Comparison of ENCODE assay signal across 17 cellular contexts in genomic region chr4:185890196-185890595, GRCh38.
DNase-seq lines count a peak whose midpoint lies in the region; ATAC-seq, FAIRE-seq and TF ChIP-seq lines count a peak whose summit lies in the region.
"Had no signal": no experiment of that assay in that cellular context is flagged by ENCODE, and none has a peak within 500 bp of the region (broad histone marks: within the 10 kb centered on the region; RNA-seq: fewer than 3 reads in every experiment).

No MANE protein-coding gene starts in this region.

- no peak for TF ChIP-seq EP300 in H1 (IDR thresholded peaks at IDR 0.05; ENCODE audit: borderline replicate concordance in 1 of 2, low read depth in 2 of 2, low read length in 2 of 2)

- TF ChIP-seq CTCF in H1 (IDR thresholded peaks at IDR 0.05; ENCODE audit: control extremely low read depth in 1 of 3, insufficient read depth in 1 of 3, low read depth in 1 of 3, low read length in 3 of 3), result no peak

- no peak overlapping the region for H2BK20ac ChIP-seq in H1 (ENCODE audit: low read length)

- H3K56ac ChIP-seq in H1 (replicated peaks; ENCODE audit: insufficient read length, low read depth, low read length), result no peak overlapping the region

- no peak overlapping the region for H4K8ac ChIP-seq in H1 (ENCODE audit: extremely low read depth, insufficient read depth, low read length)
- no peak overlapping the region for H4K8ac ChIP-seq in neuronal stem cell (ENCODE audit: low read depth, low read length)

- WGBS in GM23248 (ENCODE audit: low coverage in 1 of 2, low lambda C conversion rate in 2 of 2, missing lambda C conversion rate in 2 of 2), 2 experiments, result 13 to 22% methylated on average over 5 of the region's 5 CpGs
- 98% methylated on average over 5 of the region's 5 CpGs; no CpG with 5 or more reads in 1 of the 2 experiments for WGBS in H1 (ENCODE audit: extremely low coverage in 1 of 2, insufficient coverage in 1 of 2, insufficient read length in 1 of 2, insufficient replicate concordance in 2 of 2, low coverage in 1 of 2, low lambda C conversion rate in 2 of 2, missing lambda C conversion rate in 1 of 2), 2 experiments
- no CpG with 5 or more reads among the region's 5 CpGs for WGBS in neuronal stem cell (ENCODE audit: extremely low coverage in 2 of 2, insufficient read length in 2 of 2, insufficient replicate concordance in 1 of 2), 2 donors

- no peak overlapping the region for H4K5ac ChIP-seq in H1 (ENCODE audit: insufficient read length, low read depth, low read length)

- H4K20me1 ChIP-seq in GM23248 (ENCODE audit: insufficient read depth) (no peaks in the 10 kb centered on the region), H1 (replicated peaks in 1 of 2; ENCODE audit: control insufficient read depth in 1 of 2, insufficient read depth in 2 of 2, low read length in 2 of 2) (no peaks in the 10 kb centered on the region)

- H3K9ac ChIP-seq in GM23248 (no peak overlapping the region), H1 (replicated peaks in 1 of 4; ENCODE audit: extremely low read depth in 1 of 4, low read depth in 3 of 4, low read length in 3 of 4) (no peak overlapping the region), neuronal stem cell (ENCODE audit: low read depth, low read length, poor library complexity) (no peak overlapping the region)

- TF ChIP-seq POLR2A in H1 (IDR thresholded peaks at IDR 0.05; ENCODE audit: control extremely low read depth in 1 of 2, low read depth in 2 of 2, low read length in 2 of 2), result no peak

- H3K9me2 ChIP-seq in GM23248 (ENCODE audit: insufficient read depth), result no peaks in the 10 kb centered on the region

- H4K91ac ChIP-seq in H1 (replicated peaks; ENCODE audit: insufficient read length, low read length) (no peak overlapping the region), neuronal stem cell (ENCODE audit: low read depth, low read length, poor library complexity) (no peak overlapping the region)

- H2AK5ac ChIP-seq in H1 (ENCODE audit: low read depth, low read length) (no peak overlapping the region), neuronal stem cell (ENCODE audit: low read depth, low read length) (no peak overlapping the region)

- DNase-seq in GM23248 (no peak), H1 (ENCODE audit: low read depth in 1 of 2, low spot score in 2 of 2) (no peak), neuronal stem cell (ENCODE audit: low spot score) (no peak), NCI-H128 (lab: John Stamatoyannopoulos, UW; ENCODE audit: unreplicated experiment) (no peak)
- no peak for DNase-seq in activated CD8-positive, alpha-beta memory T cell treated with anti-CD3 and anti-CD28 coated beads, Interleukin-2, amount 50 U/mL, for 48 hours
- DNase-seq: BE2C; CD4-positive, alpha-beta memory T cell; DMS153; DMS79 treated with DMSO at 0.1 percent for 48 hours; GF-D8; IMR-90; KBM-7 had no signal

- in situ Hi-C loops in GM23248 (cut with MboI), result no loop called here

- H3K4me3 ChIP-seq in GM23248 (no peak overlapping the region), H1 (ENCODE audit: extremely low read depth in 1 of 4, insufficient read depth in 2 of 4, low read depth in 3 of 4, low read length in 4 of 4) (no peak overlapping the region), neuronal stem cell (ENCODE audit: low read length in 2 of 2) (no peak overlapping the region)
- H3K4me3 ChIP-seq: A549 had no signal

- H3K18ac ChIP-seq in H1 (ENCODE audit: extremely low read depth, low read length) (no peak overlapping the region), neuronal stem cell (ENCODE audit: low read length) (peak overlapping the region; percentile 55)

- 0 out of 2 replicates have a peak overlapping the region, but pooled peaks have one; percentile 63 for H2BK12ac ChIP-seq in H1 (ENCODE audit: low read depth, low read length)
- H2BK12ac ChIP-seq in neuronal stem cell (ENCODE audit: low read length), result no peak overlapping the region

- POLR2A ChIA-PET in H1 (lab: Charles Lee; ENCODE audit: partially characterized antibody), result interaction anchor here (0.6 kb wide), 1 partner anchor 119 kb away, joined by 3 read pairs; no protein-coding TSS in a partner anchor

- no peak for ATAC-seq in HG02885 (IDR thresholded peaks at IDR 0.05; ENCODE audit: poor library complexity, unreplicated experiment)
- ATAC-seq: A549, HCT116 had no signal

- no peak overlapping the region for H3K23ac ChIP-seq in H1 (ENCODE audit: insufficient read length)
- no peak overlapping the region for H3K23ac ChIP-seq in neuronal stem cell (ENCODE audit: low read depth, low read length, poor library complexity)

- no peak overlapping the region for H2BK5ac ChIP-seq in H1 (ENCODE audit: low read depth, low read length)
- no peak overlapping the region for H2BK5ac ChIP-seq in neuronal stem cell (ENCODE audit: low read length)

- H2AFZ ChIP-seq in GM23248 (0 out of 2 replicates have a peak overlapping the region, but pooled peaks have one; percentile 24), H1 (ENCODE audit: low read length) (0 out of 2 replicates have a peak overlapping the region, but pooled peaks have one; percentile 58), neuronal stem cell (ENCODE audit: low read length) (no peak overlapping the region)

- CTCF ChIA-PET in H1 (lab: Charles Lee; ENCODE audit: partially characterized antibody), result interaction anchor here (1.2 kb wide), 1 partner anchor 10 kb away, joined by 3 read pairs; no protein-coding TSS in a partner anchor

- H3K4ac ChIP-seq in H1 (replicated peaks; ENCODE audit: insufficient read length, low read depth, low read length), result no peak overlapping the region
- no peak overlapping the region for H3K4ac ChIP-seq in neuronal stem cell (ENCODE audit: low read length)

- H3K14ac ChIP-seq in H1 (ENCODE audit: insufficient read length), result no peak overlapping the region
- no peak overlapping the region for H3K14ac ChIP-seq in neuronal stem cell (ENCODE audit: low read length)

- H2BK120ac ChIP-seq in H1 (replicated peaks; ENCODE audit: low read depth, low read length) (no peak overlapping the region), neuronal stem cell (ENCODE audit: low read depth, low read length) (no peak overlapping the region)

- no peak for FAIRE-seq in H1 (lab: Jason Lieb, UNC)
- FAIRE-seq: A549, D721Med had no signal

- H3K27ac ChIP-seq in GM23248 (no peak overlapping the region), H1 (ENCODE audit: low read depth, low read length) (no peak overlapping the region), neuronal stem cell (replicated peaks; ENCODE audit: low read length) (no peak overlapping the region)
- H3K27ac ChIP-seq: A549, C4-2B had no signal

- H3F3A ChIP-seq in GM23248 (ENCODE audit: insufficient read depth), result no peaks in the 10 kb centered on the region

- no peaks in the 10 kb centered on the region for H3K36me3 ChIP-seq in GM23248 (ENCODE audit: low read depth)
- no peaks in the 10 kb centered on the region for H3K36me3 ChIP-seq in H1 (ENCODE audit: control insufficient read depth in 2 of 4, insufficient read depth in 4 of 4, low read length in 3 of 4)
- no peaks in the 10 kb centered on the region for H3K36me3 ChIP-seq in neuronal stem cell (replicated peaks in 1 of 2; ENCODE audit: control insufficient read depth in 2 of 2, insufficient read depth in 2 of 2, low read length in 2 of 2)
- H3K36me3 ChIP-seq: BE2C had no signal

- no peak overlapping the region for H3K4me2 ChIP-seq in GM23248 (ENCODE audit: unreplicated experiment)
- no peak overlapping the region for H3K4me2 ChIP-seq in H1 (ENCODE audit: insufficient read depth in 1 of 2, low read depth in 2 of 2, low read length in 2 of 2)
- no peak overlapping the region for H3K4me2 ChIP-seq in neuronal stem cell (ENCODE audit: insufficient read depth, low read length, poor library complexity, severe bottlenecking)
- H3K4me2 ChIP-seq: A549 had no signal

- H3K9me3 ChIP-seq in GM23248 (ENCODE audit: low read depth) (no peaks in the 10 kb centered on the region), H1 (ENCODE audit: insufficient read depth in 2 of 2, low read depth in 1 of 2, low read length in 1 of 2) (peaks cover 5 to 12% of the 10 kb centered on the region in 2 experiments), neuronal stem cell (replicated peaks in 1 of 2; ENCODE audit: control insufficient read depth in 2 of 2, insufficient read depth in 1 of 2, low read depth in 1 of 2, low read length in 2 of 2) (peaks cover 9 to 14% of the 10 kb centered on the region in 2 donors)
- H3K9me3 ChIP-seq: BE2C had no signal

- no peaks in the 10 kb centered on the region for H3K79me1 ChIP-seq in H1 (ENCODE audit: low read depth, low read length)
- no peaks in the 10 kb centered on the region for H3K79me1 ChIP-seq in neuronal stem cell (ENCODE audit: low read depth, low read length)

- H3K4me1 ChIP-seq in GM23248 (ENCODE audit: insufficient read depth), result no peaks in the 10 kb centered on the region
- H3K4me1 ChIP-seq in H1 (replicated peaks in 1 of 4; ENCODE audit: control insufficient read depth in 3 of 4, insufficient read depth in 4 of 4, low read length in 3 of 4), result no peaks in the 10 kb centered on the region; a peak in 1 of 7 replicates
- no peaks in the 10 kb centered on the region for H3K4me1 ChIP-seq in neuronal stem cell (ENCODE audit: control insufficient read depth in 2 of 2, insufficient read depth in 1 of 2, low read depth in 1 of 2, low read length in 2 of 2)
- H3K4me1 ChIP-seq: A549, BE2C had no signal

- H3K23me2 ChIP-seq in H1 (ENCODE audit: low read depth, low read length), result no peaks in the 10 kb centered on the region

- TF ChIP-seq RAD21 in H1 (IDR thresholded peaks at IDR 0.05 in 1 of 2, conservative IDR thresholded peaks at IDR 0.05 in 1 of 2; ENCODE audit: low read depth in 2 of 2, low read length in 2 of 2), result no peak

- H2BK15ac ChIP-seq in H1 (ENCODE audit: low read length) (no peak overlapping the region), neuronal stem cell (ENCODE audit: low read length) (no peak overlapping the region)

- no peaks in the 10 kb centered on the region for H3K79me2 ChIP-seq in GM23248 (ENCODE audit: insufficient read depth)
- H3K79me2 ChIP-seq in H1 (ENCODE audit: control insufficient read depth in 1 of 2, insufficient read depth in 2 of 2, low read length in 2 of 2), result no peaks in the 10 kb centered on the region

- H3K27me3 ChIP-seq in GM23248 (replicated peaks; ENCODE audit: insufficient read depth), result 0 out of 2 replicates have a peak, but pooled peaks cover 4% of the 10 kb centered on the region
- H3K27me3 ChIP-seq in H1 (replicated peaks in 1 of 4; ENCODE audit: control insufficient read depth in 3 of 4, extremely low read depth in 1 of 4, insufficient read depth in 3 of 4, low read length in 3 of 4), result no peaks in the 10 kb centered on the region
- no peaks in the 10 kb centered on the region for H3K27me3 ChIP-seq in neuronal stem cell (ENCODE audit: control insufficient read depth in 3 of 3, insufficient read depth in 3 of 3, low read depth in 1 of 3, low read length in 3 of 3)
- H3K27me3 ChIP-seq: BE2C had no signal

TF ChIP-seq in H1, 55 proteins besides CTCF, POLR2A, EP300 and RAD21 (continues in another document):
- TF ChIP-seq KDM1A (IDR thresholded peaks at IDR 0.05; ENCODE audit: borderline replicate concordance, low read length) (no peak), ZNF274 (IDR thresholded peaks at IDR 0.05; ENCODE audit: borderline replicate concordance, extremely low read depth, low read length) (no peak), RXRA (IDR thresholded peaks at IDR 0.05; ENCODE audit: insufficient read depth, low read depth, low read length) (no peak), TAF7 (optimal IDR thresholded peaks at IDR 0.05; ENCODE audit: borderline replicate concordance, low read depth, low read length) (no peak), TBP (IDR thresholded peaks at IDR 0.05; ENCODE audit: low read depth, low read length) (no peak)
